In the genomic region with DNA sequence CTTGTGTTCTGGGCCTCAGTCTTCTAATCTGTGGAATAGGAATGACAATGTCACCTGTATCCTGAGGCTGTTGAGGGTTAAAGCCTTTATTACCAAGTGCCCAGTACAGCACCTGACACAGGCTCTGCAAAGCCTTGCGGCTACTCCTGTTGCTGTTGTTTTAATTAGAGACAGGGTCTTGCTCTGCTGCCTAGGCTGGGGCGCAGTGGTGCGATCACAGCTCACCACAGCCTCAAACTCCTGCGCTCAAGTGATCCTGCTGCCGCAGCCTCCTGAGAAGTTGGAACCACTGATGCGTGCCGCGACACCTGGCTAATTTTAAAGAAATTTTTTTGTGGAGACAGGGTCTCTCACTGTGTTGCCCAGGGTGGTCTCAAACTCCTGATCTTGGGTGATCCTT, we compare ENCODE assay signal across 14 cellular contexts. TPM values are rescaled to one million over a fixed set of nuclear protein-coding genes. Genes with fewer than 3 reads are reported as not detected.
A peak's percentile ranks its signal among the peaks of the same experiment; 100 is the strongest.
DNase-seq lines count a peak whose midpoint lies in the region; ATAC-seq and TF ChIP-seq lines count a peak whose summit lies in the region.
"Had no signal": no experiment of that assay in that cellular context is flagged by ENCODE, and none has a peak within 500 bp of the region (broad histone marks: within the 10 kb centered on the region; RNA-seq: fewer than 3 reads in every experiment).

No MANE protein-coding gene starts in this region.

- TF ChIP-seq CTCF in CD8-positive, alpha-beta T cell (IDR thresholded peaks at IDR 0.05) = no peak
- no peak for TF ChIP-seq CTCF in progenitor cell of endocrine pancreas (IDR thresholded peaks at IDR 0.05; ENCODE audit: unreplicated experiment)

- intact Hi-C loops in CD8-positive, alpha-beta T cell (cut with DNase I, micrococcal nuclease) = no loop called here

- POLR2A ChIA-PET in CD8-positive, alpha-beta T cell (lab: Charles Lee) = no interaction called here

- DNase-seq in CD8-positive, alpha-beta T cell = no peak
- DNase-seq in NT2/D1 (ENCODE audit: low read depth, low spot score) (no peak), progenitor cell of endocrine pancreas (ENCODE audit: low spot score, unreplicated experiment) (no peak), DMS153 treated with DMSO at 0.1 percent for 48 hours (lab: John Stamatoyannopoulos, UW; ENCODE audit: unreplicated experiment) (no peak), retina (no peak), AG08396 (ENCODE audit: low spot score) (no peak)
- DNase-seq in effector memory CD8-positive, alpha-beta T cell = no peak
- DNase-seq: ACHN; CD4-positive, alpha-beta T cell; MV-4-11; NCI-H1694 treated with DMSO at 0.1 percent for 48 hours; NCI-H226; Right ventricle myocardium superior; SW 1271 had no signal

- peaks cover 68% of the 10 kb centered on the region for H3K4me1 Mint-ChIP-seq in CD8-positive, alpha-beta T cell (ENCODE audit: low read depth)
- peaks cover 52 to 59% of the 10 kb centered on the region in 2 donors for H3K4me1 Mint-ChIP-seq in effector memory CD8-positive, alpha-beta T cell (ENCODE audit: low read depth in 2 of 2)
- H3K4me1 Mint-ChIP-seq in progenitor cell of endocrine pancreas (ENCODE audit: low read depth) = peaks cover 66% of the 10 kb centered on the region

- H3K4me3 ChIP-seq in CD8-positive, alpha-beta T cell (ENCODE audit: low read depth, low read length) = no peak overlapping the region
- no peak overlapping the region for H3K4me3 ChIP-seq in NT2/D1 (ENCODE audit: insufficient read length, low read depth)

- H3K9ac ChIP-seq in NT2/D1 (ENCODE audit: insufficient read length, low read depth) = peak overlapping the region; percentile 39

- peaks cover 35% of the 10 kb centered on the region for H3K36me3 Mint-ChIP-seq in CD8-positive, alpha-beta T cell
- peaks cover 33% of the 10 kb centered on the region for H3K36me3 Mint-ChIP-seq in effector memory CD8-positive, alpha-beta T cell (ENCODE audit: insufficient read depth)
- H3K36me3 Mint-ChIP-seq in progenitor cell of endocrine pancreas (ENCODE audit: insufficient read depth) = peaks cover 2% of the 10 kb centered on the region

- H3K27me3 Mint-ChIP-seq in CD8-positive, alpha-beta T cell (ENCODE audit: low read depth) = no peaks in the 10 kb centered on the region
- H3K27me3 Mint-ChIP-seq in effector memory CD8-positive, alpha-beta T cell = no peaks in the 10 kb centered on the region
- H3K27me3 Mint-ChIP-seq in progenitor cell of endocrine pancreas = no peaks in the 10 kb centered on the region

- no peak for ATAC-seq in CD8-positive, alpha-beta T cell
- no peak for ATAC-seq in effector memory CD8-positive, alpha-beta T cell (replicated peaks)

- H3K4me1 ChIP-seq in CD8-positive, alpha-beta T cell (ENCODE audit: insufficient read depth, low read length) = peaks cover 67% of the 10 kb centered on the region
- H3K4me1 ChIP-seq in NT2/D1 (ENCODE audit: insufficient read depth, insufficient read length) = peaks cover 38% of the 10 kb centered on the region

- no peaks in the 10 kb centered on the region for H3K9me3 Mint-ChIP-seq in CD8-positive, alpha-beta T cell
- H3K9me3 Mint-ChIP-seq in effector memory CD8-positive, alpha-beta T cell = no peaks in the 10 kb centered on the region
- no peaks in the 10 kb centered on the region for H3K9me3 Mint-ChIP-seq in progenitor cell of endocrine pancreas (ENCODE audit: low read depth)
- H3K9me3 Mint-ChIP-seq: CD4-positive, alpha-beta T cell had no signal

- CTCF ChIA-PET in CD8-positive, alpha-beta T cell (lab: Charles Lee) = interaction anchor here (3.5 to 8.5 kb wide), 2 partner anchors 64 to 197 kb away, joined by 23 to 100 read pairs; no protein-coding TSS in a partner anchor

- H3K4me3 Mint-ChIP-seq in CD8-positive, alpha-beta T cell = no peak overlapping the region
- H3K4me3 Mint-ChIP-seq in effector memory CD8-positive, alpha-beta T cell = no peak overlapping the region
- no peak overlapping the region for H3K4me3 Mint-ChIP-seq in progenitor cell of endocrine pancreas (ENCODE audit: low read depth)

- peak overlapping the region; percentile 27 for H3K27ac Mint-ChIP-seq in CD8-positive, alpha-beta T cell
- peak overlapping the region; percentile 26 to 71 for H3K27ac Mint-ChIP-seq in effector memory CD8-positive, alpha-beta T cell
- H3K27ac Mint-ChIP-seq in progenitor cell of endocrine pancreas = peak overlapping the region; percentile 45
- H3K27ac Mint-ChIP-seq: CD4-positive, alpha-beta T cell had no signal

- no peak overlapping the region for H3K27ac ChIP-seq in CD8-positive, alpha-beta T cell (ENCODE audit: low read depth, low read length)

- no peaks in the 10 kb centered on the region for H3K27me3 ChIP-seq in CD8-positive, alpha-beta T cell (ENCODE audit: insufficient read depth, low read length)
- no peaks in the 10 kb centered on the region for H3K27me3 ChIP-seq in NT2/D1 (ENCODE audit: insufficient read depth, insufficient read length)

- H3K36me3 ChIP-seq in CD8-positive, alpha-beta T cell (ENCODE audit: insufficient read depth, low read length) = peaks cover 3% of the 10 kb centered on the region
- H3K36me3 ChIP-seq in NT2/D1 (ENCODE audit: insufficient read depth, insufficient read length, low read length) = peaks cover 27% of the 10 kb centered on the region

- no peaks in the 10 kb centered on the region for H3K9me3 ChIP-seq in CD8-positive, alpha-beta T cell (ENCODE audit: low read length)
- no peaks in the 10 kb centered on the region for H3K9me3 ChIP-seq in NT2/D1 (ENCODE audit: insufficient read depth, low read length)

RNA-seq across cellular contexts. Expression of gene GSE1, which starts 5.4 kb away (rescaled TPM):
- total RNA-seq in CD8-positive, alpha-beta T cell = 10 to 100 TPM; 67.8 to 72.1 TPM
- 136 and 143 TPM in 2 replicates for total RNA-seq in progenitor cell of endocrine pancreas
